In genomic region chr17:48191362-48191761, GRCh38 we compare ENCODE assay signal across 20 cellular contexts.
"Had no signal": no experiment of that assay in that cellular context is flagged by ENCODE, and none has a peak within 500 bp of the region (broad histone marks: within the 10 kb centered on the region; RNA-seq: fewer than 3 reads in every experiment).

No MANE protein-coding gene starts in this region.

- H3K27ac Mint-ChIP-seq: neural progenitor cell, type B pancreatic cell had no signal

- H3K4me3 ChIP-seq: heart left ventricle, neural progenitor cell, ovary, right atrium auricular region, sigmoid colon, skin epidermis, suprapubic skin, thyroid gland, uterus had no signal

- H3K27me3 ChIP-seq: neural progenitor cell, ovary, right atrium auricular region, thyroid gland, uterus had no signal

- H2AFZ ChIP-seq: neural progenitor cell had no signal

- DNase-seq: effector memory CD4-positive, alpha-beta T cell; heart left ventricle; hypothalamus; kidney glomerular epithelial cell; mesendoderm; naive B cell; nucleus accumbens; ovary; sigmoid colon; stimulated activated CD4-positive, alpha-beta T cell treated with anti-CD3 and anti-CD28 coated beads, Interleukin-2, amount 100 ng/mL, for 24 hours; stimulated activated CD4-positive, alpha-beta T cell treated with anti-CD3 and anti-CD28 coated beads, Interleukin-4, amount 100 ng/mL, for 4 hours; stimulated activated naive CD4-positive, alpha-beta T cell; thyroid gland; uterus had no signal

- ATAC-seq: esophagus mucosa, heart left ventricle had no signal

- H3K4me1 ChIP-seq: heart left ventricle, right atrium auricular region, sigmoid colon, suprapubic skin, thyroid gland, uterus had no signal

- H3K9me3 ChIP-seq: heart left ventricle, ovary, right atrium auricular region, sigmoid colon, suprapubic skin, thyroid gland, uterus had no signal

- H3K4me3 Mint-ChIP-seq: naive B cell, neural progenitor cell, type B pancreatic cell had no signal

- H3K36me3 ChIP-seq: heart left ventricle, neural progenitor cell, ovary, right atrium auricular region, sigmoid colon, suprapubic skin, thyroid gland, uterus had no signal

- H3K36me3 Mint-ChIP-seq: neural progenitor cell, type B pancreatic cell had no signal

- H3K9me3 Mint-ChIP-seq: naive B cell, neural progenitor cell, type B pancreatic cell had no signal

- H3K4me2 ChIP-seq: neural progenitor cell had no signal

- H3K27ac ChIP-seq: heart left ventricle, neural progenitor cell, ovary, right atrium auricular region, sigmoid colon, skin epidermis, suprapubic skin, thyroid gland, uterus had no signal
